ENCODE assay signal across 3 cellular contexts in genomic region chr4:55682797-55683196, GRCh38. TPM values are rescaled to one million over a fixed set of nuclear protein-coding genes. Genes with fewer than 3 reads are reported as not detected.
"Had no signal": no experiment of that assay in that cellular context is flagged by ENCODE, and none has a peak within 500 bp of the region (broad histone marks: within the 10 kb centered on the region; RNA-seq: fewer than 3 reads in every experiment).

No MANE protein-coding gene starts in this region.

RNA-seq across cellular contexts. Expression of gene NMU, which starts 46.7 kb away (rescaled TPM):
- total RNA-seq: subcutaneous adipose tissue, thoracic aorta, ureter had no signal
